24 cellular contexts compared by ENCODE assay signal in the genomic region with DNA sequence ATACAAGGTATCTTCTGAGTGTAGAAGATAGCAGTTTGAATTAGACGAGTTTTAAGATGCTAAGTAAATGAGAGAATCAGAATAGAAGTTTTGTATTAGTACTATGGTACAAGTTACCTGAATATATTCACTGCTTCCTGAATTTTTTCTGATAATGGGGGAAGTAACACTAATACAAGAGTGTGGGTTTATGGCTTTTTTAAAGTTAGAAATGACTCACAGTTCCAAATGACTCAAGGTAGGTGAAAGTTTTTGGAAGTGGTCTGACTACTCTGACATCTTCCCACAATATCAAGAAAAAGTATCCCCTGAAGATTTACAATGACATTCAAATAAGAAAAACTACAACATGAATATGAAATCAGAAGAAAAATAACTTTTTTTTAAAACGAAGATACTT.
A peak's percentile ranks its signal among the peaks of the same experiment; 100 is the strongest.
DNase-seq lines count a peak whose midpoint lies in the region; ATAC-seq, FAIRE-seq and TF ChIP-seq lines count a peak whose summit lies in the region.
"Had no signal": no experiment of that assay in that cellular context is flagged by ENCODE, and none has a peak within 500 bp of the region (broad histone marks: within the 10 kb centered on the region; RNA-seq: fewer than 3 reads in every experiment).

No MANE protein-coding gene starts in this region.

- no peak for TF ChIP-seq CTCF in astrocyte (IDR thresholded peaks at IDR 0.05; ENCODE audit: insufficient read depth, low read depth, low read length)

- no peak for FAIRE-seq in astrocyte (lab: Jason Lieb, UNC)
- FAIRE-seq: A549, GM12892, H1 had no signal

- H3K9ac ChIP-seq in astrocyte (ENCODE audit: low read length): no peak overlapping the region
- H3K9ac ChIP-seq: BLaER1 treated with 17β-estradiol and CSF1 and Interleukin-3, amounts not matched to agents 10 nM and 100 nM; GM23248 had no signal

- no peaks in the 10 kb centered on the region for H3K27me3 Mint-ChIP-seq in astrocyte (ENCODE audit: low read depth, unreplicated experiment)
- H3K27me3 Mint-ChIP-seq: CD4-positive, alpha-beta memory T cell had no signal

- peaks cover 6% of the 10 kb centered on the region for H3K27me3 ChIP-seq in astrocyte (ENCODE audit: insufficient read depth, low read length)
- H3K27me3 ChIP-seq: BE2C; BLaER1 treated with 17β-estradiol and CSF1 and Interleukin-3, amounts not matched to agents 10 nM and 100 nM had no signal

- H3K36me3 ChIP-seq in astrocyte (ENCODE audit: insufficient read depth, low read length): no peaks in the 10 kb centered on the region
- H3K36me3 ChIP-seq: BE2C had no signal

- H3K4me2 ChIP-seq in astrocyte (ENCODE audit: low read length): no peak overlapping the region
- H3K4me2 ChIP-seq: A549; BLaER1 treated with 17β-estradiol and CSF1 and Interleukin-3, amounts not matched to agents 10 nM and 100 nM had no signal

- no peaks in the 10 kb centered on the region for H3K79me2 ChIP-seq in astrocyte (ENCODE audit: insufficient read depth, low read length)

- no peaks in the 10 kb centered on the region for H3K9me3 Mint-ChIP-seq in astrocyte (ENCODE audit: unreplicated experiment)

- H3K4me3 ChIP-seq in astrocyte (ENCODE audit: insufficient read depth, low read depth, low read length): no peak overlapping the region
- H3K4me3 ChIP-seq: A549; BLaER1 treated with 17β-estradiol and CSF1 and Interleukin-3, amounts not matched to agents 10 nM and 100 nM; GM23248 had no signal

- no peaks in the 10 kb centered on the region for H3K4me1 ChIP-seq in astrocyte (ENCODE audit: insufficient read depth, low read length)
- H3K4me1 ChIP-seq: A549, BE2C had no signal

- ATAC-seq in HG02610 (IDR thresholded peaks at IDR 0.05; ENCODE audit: unreplicated experiment) (peak; percentile 38), HG02973 (IDR thresholded peaks at IDR 0.05; ENCODE audit: unreplicated experiment) (peak; percentile 54), GM19397 (IDR thresholded peaks at IDR 0.05; ENCODE audit: unreplicated experiment) (no peak)
- ATAC-seq in stimulated activated naive CD8-positive, alpha-beta T cell treated with anti-CD3 and anti-CD28 coated beads, Interleukin-15, Interleukin-2, amounts not matched to agents 100 U/mL and 50 U/mL, for 24 hours: no peak
- ATAC-seq: A549 had no signal

- no peaks in the 10 kb centered on the region for H3K9me3 ChIP-seq in astrocyte (ENCODE audit: insufficient read depth, low read depth, low read length)
- H3K9me3 ChIP-seq: A549, BE2C had no signal

- no peaks in the 10 kb centered on the region for H4K20me1 ChIP-seq in astrocyte (ENCODE audit: insufficient read depth, low read length)
- H4K20me1 ChIP-seq: BLaER1 treated with 17β-estradiol and CSF1 and Interleukin-3, amounts not matched to agents 10 nM and 100 nM had no signal

- DNase-seq in astrocyte (ENCODE audit: low read depth) (no peak), putamen (ENCODE audit: low spot score) (peak; percentile 24), NCI-H146 (lab: John Stamatoyannopoulos, UW) (no peak)
- no peak for DNase-seq in stimulated activated naive CD8-positive, alpha-beta T cell treated with anti-CD3 and anti-CD28 coated beads, Interleukin-15, Interleukin-2, amounts not matched to agents 100 U/mL and 50 U/mL, for 24 hours
- DNase-seq: 8988T; ACHN; AML-193; BE2C; Calu3; CD4-positive, alpha-beta memory T cell; COR-L47; DMS53; DMS79 treated with DMSO at 0.1 percent for 48 hours; GF-D8; GM23248; H7; HCEC 1CT had no signal

- no peak overlapping the region for H3K27ac Mint-ChIP-seq in astrocyte (ENCODE audit: unreplicated experiment)
- H3K27ac Mint-ChIP-seq: CD4-positive, alpha-beta memory T cell had no signal

- H3K4me3 Mint-ChIP-seq in astrocyte (ENCODE audit: unreplicated experiment): peak overlapping the region; percentile 28
- H3K4me3 Mint-ChIP-seq: CD4-positive, alpha-beta memory T cell had no signal

- no peaks in the 10 kb centered on the region for H3K36me3 Mint-ChIP-seq in astrocyte (ENCODE audit: low read depth, unreplicated experiment)
- H3K36me3 Mint-ChIP-seq: CD4-positive, alpha-beta memory T cell had no signal

- no peaks in the 10 kb centered on the region for H3K4me1 Mint-ChIP-seq in astrocyte (ENCODE audit: low read depth, unreplicated experiment)
- H3K4me1 Mint-ChIP-seq: CD4-positive, alpha-beta memory T cell had no signal

- H2AFZ ChIP-seq in astrocyte (ENCODE audit: low read depth, low read length): no peak overlapping the region
- H2AFZ ChIP-seq: GM23248 had no signal

- no peak overlapping the region for H3K27ac ChIP-seq in astrocyte (ENCODE audit: low read depth, low read length)
- H3K27ac ChIP-seq: A549; BLaER1 treated with 17β-estradiol and CSF1 and Interleukin-3, amounts not matched to agents 10 nM and 100 nM; GM23248 had no signal

Comparison
In these comparisons a context has a peak if more than half of its experiments do, and no peak if none do; other contexts are left out.
1. ATAC-seq: peak in HG02610 (single experiment) and HG02973 (single experiment); none in stimulated activated naive CD8-positive, alpha-beta T cell treated with anti-CD3 and anti-CD28 coated beads, Interleukin-15, Interleukin-2, amounts not matched to agents 100 U/mL and 50 U/mL, for 24 hours (single experiment) and GM19397 (single experiment).